In the genomic region with DNA sequence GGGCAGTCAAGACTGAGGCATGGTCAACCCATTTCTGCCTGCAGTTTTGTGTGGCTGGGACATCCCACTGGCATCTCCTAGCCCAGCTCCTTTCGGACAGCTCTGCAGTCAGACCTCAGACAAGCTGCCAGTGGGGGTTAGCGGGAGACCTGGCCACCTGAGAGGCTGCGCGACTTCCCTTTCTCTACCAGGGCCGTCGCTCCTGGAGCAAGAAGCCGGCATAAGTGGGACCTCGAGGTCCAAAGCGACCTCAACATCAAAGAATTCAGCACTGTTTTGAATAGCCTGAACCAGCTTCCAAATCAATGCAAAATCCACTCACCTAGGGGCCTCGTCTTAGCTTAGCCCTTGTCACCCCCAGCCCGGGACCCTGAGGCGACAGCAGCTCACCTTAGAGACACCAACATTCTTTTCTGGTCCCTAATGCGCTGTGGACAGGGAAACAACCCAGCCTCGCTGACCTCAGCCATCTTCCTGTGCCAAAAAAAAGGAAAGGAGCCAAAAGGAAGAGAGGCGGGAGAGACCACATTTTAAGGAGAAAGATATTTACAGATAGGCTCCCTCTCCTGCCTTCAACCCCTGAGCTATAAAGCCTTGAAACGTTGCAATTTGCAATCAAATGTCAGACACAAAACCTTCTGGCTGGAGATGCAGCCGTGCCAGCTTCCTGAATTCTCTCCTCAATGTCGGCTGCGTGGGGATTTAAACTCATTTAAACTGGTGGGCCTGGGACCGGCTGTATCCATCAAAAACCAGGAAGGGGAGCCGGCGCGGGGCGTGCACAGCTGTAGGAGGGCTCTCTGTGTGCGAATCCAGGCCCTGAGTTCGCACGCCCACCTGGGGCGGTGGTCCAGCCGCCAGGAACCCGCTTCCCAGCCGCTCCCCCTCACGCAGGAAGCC, we compare ENCODE assay signal across 8 cellular contexts.
DNase-seq lines count a peak whose midpoint lies in the region; TF ChIP-seq lines count a peak whose summit lies in the region.

No MANE protein-coding gene starts in this region.

- H3K36me3 ChIP-seq in ascending aorta (no peaks in the 10 kb centered on the region), thymus (ENCODE audit: control insufficient read depth, insufficient read depth) (no peaks in the 10 kb centered on the region)

- no peak overlapping the region for H3K27ac Mint-ChIP-seq in T-helper 2 cell treated with Interferon-gamma antibody and Interleukin-4, amounts not matched to agents 5 μg/mL and 100 μg/mL, for 36 hours

- H3K4me1 Mint-ChIP-seq in T-helper 2 cell treated with Interferon-gamma antibody and Interleukin-4, amounts not matched to agents 5 μg/mL and 100 μg/mL, for 36 hours (ENCODE audit: low read depth): peaks cover 11% of the 10 kb centered on the region

- H3K4me3 Mint-ChIP-seq in T-helper 2 cell treated with Interferon-gamma antibody and Interleukin-4, amounts not matched to agents 5 μg/mL and 100 μg/mL, for 36 hours: peak overlapping the region; percentile 63

- WGBS in thymus: 25% methylated on average over 32 of the region's 32 CpGs

- H3K27me3 Mint-ChIP-seq in T-helper 2 cell treated with Interferon-gamma antibody and Interleukin-4, amounts not matched to agents 5 μg/mL and 100 μg/mL, for 36 hours (ENCODE audit: low read depth): peaks cover 54% of the 10 kb centered on the region

- H3K36me3 Mint-ChIP-seq in T-helper 2 cell treated with Interferon-gamma antibody and Interleukin-4, amounts not matched to agents 5 μg/mL and 100 μg/mL, for 36 hours (ENCODE audit: low read depth): no peaks in the 10 kb centered on the region

- no peak for DNase-seq in T-helper 2 cell treated with Interferon-gamma antibody and Interleukin-4, amounts not matched to agents 5 μg/mL and 100 μg/mL, for 36 hours (ENCODE audit: low spot score)
- no peak for DNase-seq in T-helper 2 cell
- no peak for DNase-seq in ascending aorta (ENCODE audit: low spot score in 2 of 2)
- DNase-seq in left kidney (ENCODE audit: low read depth, low spot score): peak; percentile 52
- DNase-seq in NCI-H510A treated with DMSO at 0.1 percent for 48 hours (lab: John Stamatoyannopoulos, UW): no peak
- no peak for DNase-seq in globus pallidus (ENCODE audit: low spot score)
- no peak for DNase-seq in Kasumi-1 (lab: John Stamatoyannopoulos, UW)

- H3K9me3 ChIP-seq in ascending aorta (no peaks in the 10 kb centered on the region), thymus (ENCODE audit: control insufficient read depth) (peaks cover 3% of the 10 kb centered on the region)

- no peak for TF ChIP-seq CTCF in ascending aorta (IDR thresholded peaks at IDR 0.05)

- H3K4me1 ChIP-seq in ascending aorta (peaks cover 4 to 35% of the 10 kb centered on the region in 2 donors), thymus (ENCODE audit: control insufficient read depth, insufficient read depth, low read length) (no peaks in the 10 kb centered on the region)

- H3K27me3 ChIP-seq in ascending aorta (no peaks in the 10 kb centered on the region), thymus (ENCODE audit: control insufficient read depth, insufficient read depth) (peaks cover 24% of the 10 kb centered on the region)

- peaks cover 5% of the 10 kb centered on the region for H3K9me3 Mint-ChIP-seq in T-helper 2 cell treated with Interferon-gamma antibody and Interleukin-4, amounts not matched to agents 5 μg/mL and 100 μg/mL, for 36 hours

- H3K27ac ChIP-seq in ascending aorta: peak overlapping the region; percentile 81 to 82
- no peak overlapping the region for H3K27ac ChIP-seq in thymus (ENCODE audit: low read depth)

- intact Hi-C loops in ascending aorta (cut with DNase I): loop anchor here (2.0 to 5.0 kb wide), 4 partner anchors 49 to 229 kb away; no protein-coding TSS in a partner anchor

- H3K4me3 ChIP-seq in ascending aorta (peak overlapping the region; percentile 64 to 75), thymus (ENCODE audit: low read length) (peak overlapping the region; percentile 51)
